Comparison of ENCODE assay signal across 9 cellular contexts in the genomic region with DNA sequence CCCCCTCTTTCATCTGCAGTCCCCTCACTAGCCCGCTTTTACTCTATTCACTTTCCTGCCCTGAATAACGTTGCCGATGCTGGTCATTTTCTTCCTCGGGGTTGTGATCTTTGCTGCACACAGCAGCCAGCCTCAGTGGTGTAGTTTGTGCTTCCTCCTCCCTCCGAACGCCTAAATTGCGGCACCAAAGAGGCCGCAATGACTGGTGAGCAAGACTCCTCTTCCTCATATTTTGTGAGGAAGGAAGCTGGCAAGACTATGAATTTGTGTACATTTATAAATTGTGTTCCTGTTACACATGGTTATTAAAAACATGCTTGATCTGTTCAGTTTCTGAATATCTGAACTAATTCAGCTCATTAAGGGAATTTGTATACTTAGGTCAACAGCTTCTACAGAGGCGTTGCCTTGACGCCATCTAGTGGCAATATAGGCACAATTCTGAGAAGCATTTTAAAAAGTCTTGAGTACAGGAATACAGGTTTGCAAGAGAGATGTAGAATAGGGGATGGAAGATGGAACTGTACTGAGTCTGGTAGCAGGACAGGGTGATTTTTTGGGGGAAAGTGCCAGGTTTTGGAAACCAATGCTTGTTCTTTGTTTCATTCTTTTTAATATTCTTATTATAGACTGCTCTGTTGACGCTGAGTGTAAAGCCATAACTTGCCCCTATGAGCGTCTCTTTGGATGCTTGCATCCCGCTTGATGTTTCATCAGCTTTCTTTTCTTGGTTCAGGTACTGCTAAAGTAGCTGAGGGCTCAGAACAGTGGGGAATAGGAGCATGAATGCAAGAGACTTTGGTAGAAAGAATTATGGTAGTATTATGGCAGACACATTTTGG. TPM values are rescaled to one million over a fixed set of nuclear protein-coding genes. Genes with fewer than 3 reads are reported as not detected.
DNase-seq lines count a peak whose midpoint lies in the region; ATAC-seq, FAIRE-seq and TF ChIP-seq lines count a peak whose summit lies in the region.
"Had no signal": no experiment of that assay in that cellular context is flagged by ENCODE, and none has a peak within 500 bp of the region (broad histone marks: within the 10 kb centered on the region; RNA-seq: fewer than 3 reads in every experiment).

No MANE protein-coding gene starts in this region.

- DNase-seq in D721Med (ENCODE audit: insufficient read length, low spot score) (peak; percentile 38), NCI-H510A (lab: John Stamatoyannopoulos, UW) (peak; percentile 14), right cardiac atrium (no peak), smooth muscle cell (lab: John Stamatoyannopoulos, UW; ENCODE audit: unreplicated experiment) (no peak), NK-92 (lab: John Stamatoyannopoulos, UW; ENCODE audit: unreplicated experiment) (no peak)
- peak; percentile 7 for DNase-seq in activated naive CD8-positive, alpha-beta T cell treated with anti-CD3 and anti-CD28 coated beads, Interleukin-2, amount 50 U/mL, for 24 hours

- no peak overlapping the region for H3K27ac Mint-ChIP-seq in activated naive CD8-positive, alpha-beta T cell treated with anti-CD3 and anti-CD28 coated beads, Interleukin-2, amount 50 U/mL, for 24 hours

- no peak overlapping the region for H2AFZ ChIP-seq in smooth muscle cell (ENCODE audit: low read depth)

- no peak overlapping the region for H3K4me3 Mint-ChIP-seq in activated naive CD8-positive, alpha-beta T cell treated with anti-CD3 and anti-CD28 coated beads, Interleukin-2, amount 50 U/mL, for 24 hours

- peak; percentile 92 for TF ChIP-seq CTCF in D721Med (IDR thresholded peaks at IDR 0.05; ENCODE audit: insufficient read depth, missing control alignments)
- TF ChIP-seq CTCF in smooth muscle cell (IDR thresholded peaks at IDR 0.05; ENCODE audit: borderline replicate concordance, insufficient read depth, poor library complexity, severe bottlenecking), result peak; percentile 70

- no peaks in the 10 kb centered on the region for H3K79me2 ChIP-seq in smooth muscle cell (ENCODE audit: low read depth)

- H3F3A ChIP-seq in smooth muscle cell (ENCODE audit: low read depth), result no peaks in the 10 kb centered on the region

- H3K36me3 Mint-ChIP-seq in activated naive CD8-positive, alpha-beta T cell treated with anti-CD3 and anti-CD28 coated beads, Interleukin-2, amount 50 U/mL, for 24 hours (ENCODE audit: low read depth), result no peaks in the 10 kb centered on the region

- no peak overlapping the region for H3K9ac ChIP-seq in smooth muscle cell (ENCODE audit: low read depth)

- peak; percentile 70 for ATAC-seq in GM19025 (IDR thresholded peaks at IDR 0.05; ENCODE audit: low read depth, unreplicated experiment)
- ATAC-seq in HG03442 (IDR thresholded peaks at IDR 0.05; ENCODE audit: unreplicated experiment), result peak; percentile 83
- no peak for ATAC-seq in activated naive CD8-positive, alpha-beta T cell treated with anti-CD3 and anti-CD28 coated beads, Interleukin-2, amount 50 U/mL, for 24 hours
- ATAC-seq in right cardiac atrium, result peak; percentile 43 to 63

- 69% methylated on average over 13 of the region's 13 CpGs for WGBS in right cardiac atrium
- 77% methylated on average over 13 of the region's 13 CpGs for WGBS in smooth muscle cell (ENCODE audit: low lambda C conversion rate)

- H3K27ac ChIP-seq in right cardiac atrium (ENCODE audit: low read length) (no peak overlapping the region), smooth muscle cell (ENCODE audit: low read depth) (no peak overlapping the region)

- peak; percentile 53 for FAIRE-seq in D721Med (lab: Jason Lieb, UNC)

- H3K27me3 ChIP-seq in right cardiac atrium (ENCODE audit: control insufficient read depth, insufficient read depth), result no peaks in the 10 kb centered on the region
- H3K27me3 ChIP-seq in smooth muscle cell (ENCODE audit: low read depth), result no peaks in the 10 kb centered on the region

- H3K9me3 ChIP-seq in right cardiac atrium (ENCODE audit: control insufficient read depth, low read length) (no peaks in the 10 kb centered on the region), smooth muscle cell (replicated peaks; ENCODE audit: low read depth) (no peaks in the 10 kb centered on the region)

- H3K27me3 Mint-ChIP-seq in activated naive CD8-positive, alpha-beta T cell treated with anti-CD3 and anti-CD28 coated beads, Interleukin-2, amount 50 U/mL, for 24 hours, result no peaks in the 10 kb centered on the region

- H3K4me1 ChIP-seq in right cardiac atrium (ENCODE audit: control insufficient read depth, insufficient read depth, low read length) (no peaks in the 10 kb centered on the region), smooth muscle cell (ENCODE audit: low read depth) (no peaks in the 10 kb centered on the region)

- H4K20me1 ChIP-seq in smooth muscle cell (ENCODE audit: low read depth), result peaks cover 2% of the 10 kb centered on the region

- no peak overlapping the region for H3K4me2 ChIP-seq in smooth muscle cell

- H3K4me3 ChIP-seq in right cardiac atrium (ENCODE audit: low read length) (no peak overlapping the region), smooth muscle cell (no peak overlapping the region)

- no peaks in the 10 kb centered on the region for H3K36me3 ChIP-seq in smooth muscle cell (ENCODE audit: low read depth)

- H3K4me1 Mint-ChIP-seq in activated naive CD8-positive, alpha-beta T cell treated with anti-CD3 and anti-CD28 coated beads, Interleukin-2, amount 50 U/mL, for 24 hours, result no peaks in the 10 kb centered on the region

- intact Hi-C loops in right cardiac atrium (cut with DNase I), result no loop called here

- H3K9me3 Mint-ChIP-seq in activated naive CD8-positive, alpha-beta T cell treated with anti-CD3 and anti-CD28 coated beads, Interleukin-2, amount 50 U/mL, for 24 hours, result no peaks in the 10 kb centered on the region

RNA-seq across cellular contexts. Expression of a gene that starts 4.1 kb away (rescaled TPM):
- under 1 TPM; 0.40 to 0.72 (median 0.43) TPM for total RNA-seq in right cardiac atrium
- 0.41 TPM for polyA plus RNA-seq in right cardiac atrium
- total RNA-seq in smooth muscle cell, result 0.36 and 3.1 TPM in 2 replicates
- not detected in 2 replicates for polyA plus RNA-seq in smooth muscle cell

RNA-seq across cellular contexts. Expression of a gene that starts 9.5 kb away (rescaled TPM):
- 1 to 10 TPM in 1 of 4 donors, under 1 TPM in 3; 0.34 to 1.0 (median 0.42) TPM for total RNA-seq in right cardiac atrium
- polyA plus RNA-seq in right cardiac atrium, result 0.27 TPM
- 1.1 and 1.3 TPM in 2 replicates for total RNA-seq in smooth muscle cell
- polyA plus RNA-seq in smooth muscle cell, result 0.52 TPM in 1 of 2 replicates, not detected in the other

RNA-seq across cellular contexts. Expression of a gene that starts 22.0 kb away (rescaled TPM):
- total RNA-seq in right cardiac atrium (1 to 10 TPM in 1 of 4 donors, under 1 TPM in 3; 0.48 to 1.2 (median 0.57) TPM), smooth muscle cell (0.40 and 0.54 TPM in 2 replicates)
- polyA plus RNA-seq in right cardiac atrium (0.18 TPM), smooth muscle cell (not detected in 2 replicates)

RNA-seq across cellular contexts. Expression of a gene that starts 47.8 kb away (rescaled TPM):
- total RNA-seq in right cardiac atrium (10 to 100 TPM; 91.0 to 100.0 (median 96.5) TPM), smooth muscle cell (178 and 255 TPM in 2 replicates)
- polyA plus RNA-seq in right cardiac atrium (231 TPM), smooth muscle cell (202 and 225 TPM in 2 replicates)

RNA-seq across cellular contexts. Expression of a gene that starts 55.4 kb away (rescaled TPM):
- not detected for total RNA-seq in right cardiac atrium
- polyA plus RNA-seq in right cardiac atrium, result not detected
- total RNA-seq in smooth muscle cell, result not detected in 2 replicates
- polyA plus RNA-seq in smooth muscle cell, result not detected in 2 replicates
- total RNA-seq: activated CD8-positive, alpha-beta memory T cell treated with anti-CD3 and anti-CD28 coated beads for 36 hours had no signal

Comparison
In these comparisons a context has a peak if more than half of its experiments do, and no peak if none do; other contexts are left out.
1. DNase-seq: peak in D721Med (single experiment), NCI-H510A (single experiment) and activated naive CD8-positive, alpha-beta T cell treated with anti-CD3 and anti-CD28 coated beads, Interleukin-2, amount 50 U/mL, for 24 hours (single experiment); none in right cardiac atrium (0 of 3), smooth muscle cell (single experiment) and NK-92 (single experiment).